In the genomic region with DNA sequence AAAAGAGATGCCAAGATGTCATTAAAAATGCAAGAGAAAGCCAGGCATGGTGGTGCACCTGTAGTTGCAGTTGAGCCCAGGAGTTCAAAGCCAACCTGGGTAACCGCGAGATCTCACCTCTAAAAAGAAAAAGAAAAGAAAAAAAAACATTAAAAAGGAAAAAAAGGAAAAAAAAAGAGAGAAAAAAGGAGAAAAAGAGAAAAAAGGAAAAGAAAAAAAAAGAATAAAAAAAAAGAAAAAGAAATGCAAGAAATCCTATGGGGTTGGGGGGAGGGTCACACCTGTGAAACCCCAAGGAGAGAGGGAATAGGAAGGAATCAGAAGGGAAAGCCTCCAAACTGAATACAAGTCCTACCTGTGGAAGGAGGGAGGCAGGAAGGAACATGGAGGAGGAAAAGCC, we compare ENCODE assay signal across 20 cellular contexts.
"Had no signal": no experiment of that assay in that cellular context is flagged by ENCODE, and none has a peak within 500 bp of the region (broad histone marks: within the 10 kb centered on the region; RNA-seq: fewer than 3 reads in every experiment).

No MANE protein-coding gene starts in this region.

- DNase-seq: Karpas-422, KG1, MG63, NCI-H1092, NCI-H1417 treated with DMSO at 0.1 percent for 48 hours, NCI-H146, NCI-H1694 treated with DMSO at 0.1 percent for 48 hours, NCI-H2029, NCI-H2081 treated with DMSO at 0.1 percent for 48 hours, NCI-H2171, NCI-H226, NCI-H446, NCI-H510A, NCI-H524 treated with DMSO at 0.1 percent for 48 hours, NCI-H69, NCI-H774, RPMI8226, SHP77, SK-N-SH, SW 1271 had no signal

- H3K4me3 ChIP-seq: MG63 had no signal

- H3K36me3 ChIP-seq: MG63 had no signal

- H3K27me3 ChIP-seq: MG63 had no signal

- H3K9me3 ChIP-seq: MG63, SK-N-SH had no signal
